ENCODE assay signal across 8 cellular contexts in genomic region chr1:20640183-20640597, GRCh38. TPM values are rescaled to one million over a fixed set of nuclear protein-coding genes. Genes with fewer than 3 reads are reported as not detected.
A peak's percentile ranks its signal among the peaks of the same experiment; 100 is the strongest.
DNase-seq lines count a peak whose midpoint lies in the region; ATAC-seq and TF ChIP-seq lines count a peak whose summit lies in the region.

No MANE protein-coding gene starts in this region.

- TF ChIP-seq EP300 in sigmoid colon (IDR thresholded peaks at IDR 0.05), result no peak

- H3K27me3 ChIP-seq in heart right ventricle (no peaks in the 10 kb centered on the region), sigmoid colon (no peaks in the 10 kb centered on the region)

- no peak overlapping the region for H3K27ac ChIP-seq in heart right ventricle
- H3K27ac ChIP-seq in sigmoid colon, result no peak overlapping the region

- H3K4me1 Mint-ChIP-seq in IgD-negative memory B cell, result peaks cover 0 to 3% (median 3%) of the 10 kb centered on the region in 3 donors

- no peak overlapping the region for H3K4me3 Mint-ChIP-seq in IgD-negative memory B cell

- DNase-seq in Daoy (ENCODE audit: low read depth) (peak; percentile 52), SK-MEL-5 (ENCODE audit: low read depth, low spot score) (peak; percentile 60), heart right ventricle (peak in 1 of 2 donors; percentile 37), sigmoid colon (no peak), occipital lobe (lab: John Stamatoyannopoulos, UW) (no peak)
- DNase-seq in activated naive CD4-positive, alpha-beta T cell treated with anti-CD3 and anti-CD28 coated beads, Interleukin-2, amount 50 U/mL, for 72 hours (ENCODE audit: low spot score in 2 of 2), result peak in 1 of 2 donors; percentile 71

- intact Hi-C loops in heart right ventricle (cut with DNase I), result loop anchor here in 6 of 10 donors (2.0 to 5.0 kb wide), 5 partner anchors 63 to 117 kb away; no protein-coding TSS in a partner anchor
- intact Hi-C loops in sigmoid colon (cut with DNase I), result no loop called here

- H3K4me1 ChIP-seq in heart right ventricle (peaks cover 2 to 25% (median 11%) of the 10 kb centered on the region in 9 donors), sigmoid colon (peaks cover 0 to 11% (median 8%) of the 10 kb centered on the region in 4 donors)

- no peak for TF ChIP-seq POLR2A in sigmoid colon (IDR thresholded peaks at IDR 0.05)

- in situ Hi-C loops in SK-MEL-5 (cut with HindIII; ENCODE audit: low pct_unique_long_range_greater_than_20kb, low sequenced_read_pairs), result no loop called here

- H3K9me3 ChIP-seq in heart right ventricle (no peaks in the 10 kb centered on the region), sigmoid colon (no peaks in the 10 kb centered on the region)

- H3K36me3 Mint-ChIP-seq in IgD-negative memory B cell, result peaks cover 3% of the 10 kb centered on the region
- H3K36me3 Mint-ChIP-seq in activated naive CD4-positive, alpha-beta T cell treated with anti-CD3 and anti-CD28 coated beads, Interleukin-2, amount 50 U/mL, for 72 hours, result no peaks in the 10 kb centered on the region

- H3K27me3 Mint-ChIP-seq in IgD-negative memory B cell, result no peaks in the 10 kb centered on the region

- ATAC-seq in activated naive CD4-positive, alpha-beta T cell treated with anti-CD3 and anti-CD28 coated beads, Interleukin-2, amount 50 U/mL, for 72 hours, result peak; percentile 77
- ATAC-seq in heart right ventricle, result peak in 7 of 8 donors; percentile 39 to 69 (median 63)
- no peak for ATAC-seq in GM18861 (IDR thresholded peaks at IDR 0.05; ENCODE audit: unreplicated experiment)

- 33 to 34% methylated on average over 6 of the region's 6 CpGs for WGBS in heart right ventricle, 2 donors
- WGBS in sigmoid colon, 2 donors, result 26 to 31% methylated on average over 6 of the region's 6 CpGs

- H3K27ac Mint-ChIP-seq in IgD-negative memory B cell, result peak overlapping the region; percentile 33 to 80 (median 64)
- no peak overlapping the region for H3K27ac Mint-ChIP-seq in activated naive CD4-positive, alpha-beta T cell treated with anti-CD3 and anti-CD28 coated beads, Interleukin-2, amount 50 U/mL, for 72 hours

- H3K4me3 ChIP-seq in heart right ventricle, result no peak overlapping the region
- H3K4me3 ChIP-seq in sigmoid colon, result no peak overlapping the region

- no peaks in the 10 kb centered on the region for H3K9me3 Mint-ChIP-seq in IgD-negative memory B cell
- H3K9me3 Mint-ChIP-seq in activated naive CD4-positive, alpha-beta T cell treated with anti-CD3 and anti-CD28 coated beads, Interleukin-2, amount 50 U/mL, for 72 hours, result no peaks in the 10 kb centered on the region

- TF ChIP-seq CTCF in heart right ventricle (IDR thresholded peaks at IDR 0.05), result peak; percentile 74 to 87 (median 83)
- peak; percentile 31 to 77 (median 62) for TF ChIP-seq CTCF in sigmoid colon (IDR thresholded peaks at IDR 0.05)

- H3K36me3 ChIP-seq in heart right ventricle (peaks cover 0 to 92% (median 53%) of the 10 kb centered on the region in 9 donors), sigmoid colon (peaks cover 15 to 82% (median 73%) of the 10 kb centered on the region in 4 donors)

RNA-seq across cellular contexts. Expression of gene PINK1, which starts 6.9 kb away (rescaled TPM):
- 76.0 and 78.5 TPM in 2 replicates for total RNA-seq in Daoy (2014; rRNA removed; shearing (Covaris generic))
- polyA plus RNA-seq in IgD-negative memory B cell (9.6 TPM), heart right ventricle (100 to 1,000 TPM; 204 to 211 TPM), sigmoid colon (100 to 1,000 TPM in 2 of 3 donors, 10 to 100 TPM in 1; 60.1 to 149 (median 144) TPM)
- total RNA-seq in SK-MEL-5 (2014; rRNA removed; shearing (Covaris generic)), result 27.2 and 28.4 TPM in 2 replicates
- 31.8 and 32.4 TPM in 2 replicates for polyA plus RNA-seq in SK-MEL-5 (2015; cell fraction: cytosol; rRNA removed)
- 7.9 and 10.3 TPM in 2 replicates for polyA plus RNA-seq in SK-MEL-5 (2015; cell fraction: nucleus; rRNA removed)
- 10 to 100 TPM in 1 of 2 donors, 1 to 10 TPM in 1; 2.5 to 10.6 TPM for total RNA-seq in activated naive CD4-positive, alpha-beta T cell treated with anti-CD3 and anti-CD28 coated beads, Interleukin-2, amount 50 U/mL, for 72 hours
- total RNA-seq in heart right ventricle (100 to 1,000 TPM; 180 to 315 (median 244) TPM), sigmoid colon (100 to 1,000 TPM; 137 to 179 (median 161) TPM), occipital lobe (117 TPM)

RNA-seq across cellular contexts. Expression of gene DDOST, which starts 21.0 kb away (rescaled TPM):
- total RNA-seq in Daoy (2014; rRNA removed; shearing (Covaris generic)), result 239 and 311 TPM in 2 replicates
- polyA plus RNA-seq in IgD-negative memory B cell (209 TPM), heart right ventricle (100 to 1,000 TPM in 1 of 2 donors, 10 to 100 TPM in 1; 98.8 to 222 TPM), sigmoid colon (100 to 1,000 TPM in 1 of 3 donors, 10 to 100 TPM in 2; 61.3 to 243 (median 77.0) TPM)
- 453 and 482 TPM in 2 replicates for total RNA-seq in SK-MEL-5 (2014; rRNA removed; shearing (Covaris generic))
- polyA plus RNA-seq in SK-MEL-5 (2015; cell fraction: cytosol; rRNA removed), result 622 and 693 TPM in 2 replicates
- 52.1 and 60.4 TPM in 2 replicates for polyA plus RNA-seq in SK-MEL-5 (2015; cell fraction: nucleus; rRNA removed)
- total RNA-seq in activated naive CD4-positive, alpha-beta T cell treated with anti-CD3 and anti-CD28 coated beads, Interleukin-2, amount 50 U/mL, for 72 hours, result 100 to 1,000 TPM; 140 to 184 TPM
- total RNA-seq in heart right ventricle (100 to 1,000 TPM; 104 to 178 (median 124) TPM), sigmoid colon (10 to 100 TPM; 87.8 to 98.9 (median 91.1) TPM), occipital lobe (90.0 TPM)

RNA-seq across cellular contexts. Expression of gene CDA, which starts 51.3 kb away (rescaled TPM):
- 1.5 TPM in 1 of 2 replicates, not detected in the other for total RNA-seq in Daoy (2014; rRNA removed; shearing (Covaris generic))
- 0.73 TPM for polyA plus RNA-seq in IgD-negative memory B cell
- not detected in 2 replicates for total RNA-seq in SK-MEL-5 (2014; rRNA removed; shearing (Covaris generic))
- polyA plus RNA-seq in SK-MEL-5 (2015; cell fraction: cytosol; rRNA removed), result not detected in 2 replicates
- polyA plus RNA-seq in SK-MEL-5 (2015; cell fraction: nucleus; rRNA removed), result not detected in 2 replicates
- total RNA-seq in activated naive CD4-positive, alpha-beta T cell treated with anti-CD3 and anti-CD28 coated beads, Interleukin-2, amount 50 U/mL, for 72 hours, result not detected
- 1 to 10 TPM in 9 of 10 donors, under 1 TPM in 1; 0.93 to 4.3 (median 2.3) TPM for total RNA-seq in heart right ventricle
- polyA plus RNA-seq in heart right ventricle, result 10 to 100 TPM in 1 of 2 donors, 1 to 10 TPM in 1; 5.1 to 10.3 TPM
- total RNA-seq in sigmoid colon, result 1 to 10 TPM; 1.3 to 4.3 (median 2.5) TPM
- polyA plus RNA-seq in sigmoid colon, result 100 to 1,000 TPM in 1 of 3 donors, 10 to 100 TPM in 2; 61.6 to 272 (median 82.9) TPM
- not detected for total RNA-seq in occipital lobe

Comparison
In these comparisons a context has a peak if more than half of its experiments do, and no peak if none do; other contexts are left out.
1. DNase-seq: peak in Daoy (single experiment) and SK-MEL-5 (single experiment); none in sigmoid colon (single experiment) and occipital lobe (single experiment).
2. H3K27ac Mint-ChIP-seq: peak in IgD-negative memory B cell (3 of 3); none in activated naive CD4-positive, alpha-beta T cell treated with anti-CD3 and anti-CD28 coated beads, Interleukin-2, amount 50 U/mL, for 72 hours (0 of 2).